Comparison of ENCODE assay signal across 1 cellular context in the genomic region with DNA sequence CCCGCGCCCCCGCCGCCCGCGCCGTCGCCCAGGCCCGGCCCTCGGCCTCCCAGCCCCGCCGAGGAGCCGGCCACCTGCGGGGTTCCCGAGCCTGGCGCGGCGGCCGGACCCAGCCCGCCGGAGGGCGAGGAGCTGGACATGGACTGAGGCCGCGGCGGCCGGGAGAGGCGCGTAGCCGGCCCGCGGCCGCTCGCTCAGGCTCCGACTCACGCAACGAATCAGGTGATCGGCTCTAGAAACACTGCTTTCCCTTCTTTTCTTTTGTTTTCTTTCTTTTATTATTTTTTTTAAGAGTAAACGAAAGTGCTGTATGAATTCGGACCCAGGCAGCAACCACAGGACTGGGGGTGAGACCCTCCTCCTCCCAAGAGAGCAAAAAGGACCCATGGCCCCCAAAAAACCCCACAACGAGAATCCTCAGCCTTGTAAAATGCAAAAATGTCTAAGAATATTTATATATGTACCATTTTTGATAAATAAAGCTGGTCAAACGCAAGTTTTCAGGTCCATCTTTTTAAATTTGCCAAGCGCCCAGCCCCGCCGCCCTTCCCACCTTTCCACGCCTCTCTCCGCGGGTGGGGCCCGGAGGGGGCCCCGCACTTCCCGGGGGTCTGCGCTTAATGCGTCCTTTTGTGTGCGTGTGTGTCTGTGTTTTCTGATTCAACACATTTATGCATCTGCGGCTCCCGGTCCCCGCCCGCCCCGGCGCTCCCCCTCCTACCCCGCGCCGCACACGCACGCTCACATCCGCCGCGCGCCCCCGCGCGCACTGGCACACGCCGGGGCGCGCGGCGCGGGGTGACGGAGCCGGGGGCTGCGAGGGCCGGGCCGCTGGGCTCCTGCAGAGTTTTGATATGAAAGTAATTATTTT.
TF ChIP-seq lines count a peak whose summit lies in the region.

No MANE protein-coding gene starts in this region.

TF ChIP-seq in WTC11, 78 proteins besides CTCF, POLR2A, EP300 and RAD21 (continued from another document):
- TF ChIP-seq, protein P1, sequence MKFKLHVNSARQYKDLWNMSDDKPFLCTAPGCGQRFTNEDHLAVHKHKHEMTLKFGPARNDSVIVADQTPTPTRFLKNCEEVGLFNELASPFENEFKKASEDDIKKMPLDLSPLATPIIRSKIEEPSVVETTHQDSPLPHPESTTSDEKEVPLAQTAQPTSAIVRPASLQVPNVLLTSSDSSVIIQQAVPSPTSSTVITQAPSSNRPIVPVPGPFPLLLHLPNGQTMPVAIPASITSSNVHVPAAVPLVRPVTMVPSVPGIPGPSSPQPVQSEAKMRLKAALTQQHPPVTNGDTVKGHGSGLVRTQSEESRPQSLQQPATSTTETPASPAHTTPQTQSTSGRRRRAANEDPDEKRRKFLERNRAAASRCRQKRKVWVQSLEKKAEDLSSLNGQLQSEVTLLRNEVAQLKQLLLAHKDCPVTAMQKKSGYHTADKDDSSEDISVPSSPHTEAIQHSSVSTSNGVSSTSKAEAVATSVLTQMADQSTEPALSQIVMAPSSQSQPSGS (CRISPR knock-in tag; IDR thresholded peaks at IDR 0.05; ENCODE audit: borderline replicate concordance, low read depth), result no peak
- TF ChIP-seq, protein P2, sequence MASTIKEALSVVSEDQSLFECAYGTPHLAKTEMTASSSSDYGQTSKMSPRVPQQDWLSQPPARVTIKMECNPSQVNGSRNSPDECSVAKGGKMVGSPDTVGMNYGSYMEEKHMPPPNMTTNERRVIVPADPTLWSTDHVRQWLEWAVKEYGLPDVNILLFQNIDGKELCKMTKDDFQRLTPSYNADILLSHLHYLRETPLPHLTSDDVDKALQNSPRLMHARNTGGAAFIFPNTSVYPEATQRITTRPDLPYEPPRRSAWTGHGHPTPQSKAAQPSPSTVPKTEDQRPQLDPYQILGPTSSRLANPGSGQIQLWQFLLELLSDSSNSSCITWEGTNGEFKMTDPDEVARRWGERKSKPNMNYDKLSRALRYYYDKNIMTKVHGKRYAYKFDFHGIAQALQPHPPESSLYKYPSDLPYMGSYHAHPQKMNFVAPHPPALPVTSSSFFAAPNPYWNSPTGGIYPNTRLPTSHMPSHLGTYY (CRISPR knock-in tag; IDR thresholded peaks at IDR 0.05), result no peak
- TF ChIP-seq CBFB (CRISPR knock-in tag; IDR thresholded peaks at IDR 0.05; ENCODE audit: low read depth) (no peak), ZNF121 (CRISPR knock-in tag; IDR thresholded peaks at IDR 0.05) (no peak), NR2C2 (CRISPR knock-in tag; IDR thresholded peaks at IDR 0.05) (no peak), GABPB1 (CRISPR knock-in tag; IDR thresholded peaks at IDR 0.05) (no peak)
- TF ChIP-seq, protein P3, sequence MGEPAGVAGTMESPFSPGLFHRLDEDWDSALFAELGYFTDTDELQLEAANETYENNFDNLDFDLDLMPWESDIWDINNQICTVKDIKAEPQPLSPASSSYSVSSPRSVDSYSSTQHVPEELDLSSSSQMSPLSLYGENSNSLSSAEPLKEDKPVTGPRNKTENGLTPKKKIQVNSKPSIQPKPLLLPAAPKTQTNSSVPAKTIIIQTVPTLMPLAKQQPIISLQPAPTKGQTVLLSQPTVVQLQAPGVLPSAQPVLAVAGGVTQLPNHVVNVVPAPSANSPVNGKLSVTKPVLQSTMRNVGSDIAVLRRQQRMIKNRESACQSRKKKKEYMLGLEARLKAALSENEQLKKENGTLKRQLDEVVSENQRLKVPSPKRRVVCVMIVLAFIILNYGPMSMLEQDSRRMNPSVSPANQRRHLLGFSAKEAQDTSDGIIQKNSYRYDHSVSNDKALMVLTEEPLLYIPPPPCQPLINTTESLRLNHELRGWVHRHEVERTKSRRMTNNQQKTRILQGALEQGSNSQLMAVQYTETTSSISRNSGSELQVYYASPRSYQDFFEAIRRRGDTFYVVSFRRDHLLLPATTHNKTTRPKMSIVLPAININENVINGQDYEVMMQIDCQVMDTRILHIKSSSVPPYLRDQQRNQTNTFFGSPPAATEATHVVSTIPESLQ (CRISPR knock-in tag; IDR thresholded peaks at IDR 0.05), result no peak
- TF ChIP-seq, protein P4, sequence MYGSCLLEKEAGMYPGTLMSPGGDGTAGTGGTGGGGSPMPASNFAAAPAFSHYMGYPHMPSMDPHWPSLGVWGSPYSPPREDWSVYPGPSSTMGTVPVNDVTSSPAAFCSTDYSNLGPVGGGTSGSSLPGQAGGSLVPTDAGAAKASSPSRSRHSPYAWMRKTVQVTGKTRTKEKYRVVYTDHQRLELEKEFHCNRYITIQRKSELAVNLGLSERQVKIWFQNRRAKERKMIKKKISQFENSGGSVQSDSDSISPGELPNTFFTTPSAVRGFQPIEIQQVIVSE (CRISPR knock-in tag; IDR thresholded peaks at IDR 0.05; ENCODE audit: borderline replicate concordance), result no peak
- TF ChIP-seq, protein P5, sequence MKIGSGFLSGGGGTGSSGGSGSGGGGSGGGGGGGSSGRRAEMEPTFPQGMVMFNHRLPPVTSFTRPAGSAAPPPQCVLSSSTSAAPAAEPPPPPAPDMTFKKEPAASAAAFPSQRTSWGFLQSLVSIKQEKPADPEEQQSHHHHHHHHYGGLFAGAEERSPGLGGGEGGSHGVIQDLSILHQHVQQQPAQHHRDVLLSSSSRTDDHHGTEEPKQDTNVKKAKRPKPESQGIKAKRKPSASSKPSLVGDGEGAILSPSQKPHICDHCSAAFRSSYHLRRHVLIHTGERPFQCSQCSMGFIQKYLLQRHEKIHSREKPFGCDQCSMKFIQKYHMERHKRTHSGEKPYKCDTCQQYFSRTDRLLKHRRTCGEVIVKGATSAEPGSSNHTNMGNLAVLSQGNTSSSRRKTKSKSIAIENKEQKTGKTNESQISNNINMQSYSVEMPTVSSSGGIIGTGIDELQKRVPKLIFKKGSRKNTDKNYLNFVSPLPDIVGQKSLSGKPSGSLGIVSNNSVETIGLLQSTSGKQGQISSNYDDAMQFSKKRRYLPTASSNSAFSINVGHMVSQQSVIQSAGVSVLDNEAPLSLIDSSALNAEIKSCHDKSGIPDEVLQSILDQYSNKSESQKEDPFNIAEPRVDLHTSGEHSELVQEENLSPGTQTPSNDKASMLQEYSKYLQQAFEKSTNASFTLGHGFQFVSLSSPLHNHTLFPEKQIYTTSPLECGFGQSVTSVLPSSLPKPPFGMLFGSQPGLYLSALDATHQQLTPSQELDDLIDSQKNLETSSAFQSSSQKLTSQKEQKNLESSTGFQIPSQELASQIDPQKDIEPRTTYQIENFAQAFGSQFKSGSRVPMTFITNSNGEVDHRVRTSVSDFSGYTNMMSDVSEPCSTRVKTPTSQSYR (CRISPR knock-in tag; IDR thresholded peaks at IDR 0.05), result no peak
- TF ChIP-seq, protein P6, sequence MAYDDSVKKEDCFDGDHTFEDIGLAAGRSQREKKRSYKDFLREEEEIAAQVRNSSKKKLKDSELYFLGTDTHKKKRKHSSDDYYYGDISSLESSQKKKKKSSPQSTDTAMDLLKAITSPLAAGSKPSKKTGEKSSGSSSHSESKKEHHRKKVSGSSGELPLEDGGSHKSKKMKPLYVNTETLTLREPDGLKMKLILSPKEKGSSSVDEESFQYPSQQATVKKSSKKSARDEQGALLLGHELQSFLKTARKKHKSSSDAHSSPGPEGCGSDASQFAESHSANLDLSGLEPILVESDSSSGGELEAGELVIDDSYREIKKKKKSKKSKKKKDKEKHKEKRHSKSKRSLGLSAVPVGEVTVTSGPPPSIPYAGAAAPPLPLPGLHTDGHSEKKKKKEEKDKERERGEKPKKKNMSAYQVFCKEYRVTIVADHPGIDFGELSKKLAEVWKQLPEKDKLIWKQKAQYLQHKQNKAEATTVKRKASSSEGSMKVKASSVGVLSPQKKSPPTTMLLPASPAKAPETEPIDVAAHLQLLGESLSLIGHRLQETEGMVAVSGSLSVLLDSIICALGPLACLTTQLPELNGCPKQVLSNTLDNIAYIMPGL (CRISPR knock-in tag; IDR thresholded peaks at IDR 0.05), result no peak
